Comparison of ENCODE assay signal across 18 cellular contexts in genomic region chr1:13232056-13232455, GRCh38. TPM values are rescaled to one million over a fixed set of nuclear protein-coding genes. Genes with fewer than 3 reads are reported as not detected.
"Had no signal": no experiment of that assay in that cellular context is flagged by ENCODE, and none has a peak within 500 bp of the region (broad histone marks: within the 10 kb centered on the region; RNA-seq: fewer than 3 reads in every experiment).

No MANE protein-coding gene starts in this region.

RNA-seq across cellular contexts. Expression of gene PRAMEF18, which starts 6.1 kb away (rescaled TPM):
- total RNA-seq: activated B cell treated with CpG ODN at 0.5 μM for 24 hours; activated CD4-positive, alpha-beta memory T cell treated with anti-CD3 and anti-CD28 coated beads for 36 hours; activated naive CD4-positive, alpha-beta T cell treated with anti-CD3 and anti-CD28 coated beads for 36 hours; activated naive CD8-positive, alpha-beta T cell treated with anti-CD3 and anti-CD28 coated beads for 36 hours; activated T-cell treated with anti-CD3 and anti-CD28 coated beads, Interleukin-2, amount 50 U/mL, for 4 hours; activated T-helper 17 cell treated with anti-CD3 and anti-CD28 coated beads, Interleukin-2, amount 50 U/mL, for 72 hours; adrenal gland; aorta; body of pancreas; colonic mucosa; dermis microvascular lymphatic vessel endothelial cell; endothelial cell of umbilical vein; esophagus squamous epithelium; fibroblast of lung; fibroblast of villous mesenchyme; gastroesophageal sphincter; T-helper 17 cell had no signal
- polyA plus RNA-seq: adrenal gland, aorta, endothelial cell of umbilical vein, esophagus, fibroblast of lung had no signal

RNA-seq across cellular contexts. Expression of gene PRAMEF5, which starts 21.9 kb away (rescaled TPM):
- total RNA-seq: activated B cell treated with CpG ODN at 0.5 μM for 24 hours; activated CD4-positive, alpha-beta memory T cell treated with anti-CD3 and anti-CD28 coated beads for 36 hours; activated naive CD4-positive, alpha-beta T cell treated with anti-CD3 and anti-CD28 coated beads for 36 hours; activated naive CD8-positive, alpha-beta T cell treated with anti-CD3 and anti-CD28 coated beads for 36 hours; activated T-cell treated with anti-CD3 and anti-CD28 coated beads, Interleukin-2, amount 50 U/mL, for 4 hours; activated T-helper 17 cell treated with anti-CD3 and anti-CD28 coated beads, Interleukin-2, amount 50 U/mL, for 72 hours; adrenal gland; aorta; body of pancreas; colonic mucosa; dermis microvascular lymphatic vessel endothelial cell; endothelial cell of umbilical vein; esophagus squamous epithelium; fibroblast of lung; fibroblast of villous mesenchyme; gastroesophageal sphincter; T-helper 17 cell had no signal
- polyA plus RNA-seq: adrenal gland, aorta, endothelial cell of umbilical vein, esophagus, fibroblast of lung had no signal

RNA-seq across cellular contexts. Expression of gene PRAMEF13, which starts 30.8 kb away (rescaled TPM):
- total RNA-seq: activated B cell treated with CpG ODN at 0.5 μM for 24 hours; activated CD4-positive, alpha-beta memory T cell treated with anti-CD3 and anti-CD28 coated beads for 36 hours; activated naive CD4-positive, alpha-beta T cell treated with anti-CD3 and anti-CD28 coated beads for 36 hours; activated naive CD8-positive, alpha-beta T cell treated with anti-CD3 and anti-CD28 coated beads for 36 hours; activated T-cell treated with anti-CD3 and anti-CD28 coated beads, Interleukin-2, amount 50 U/mL, for 4 hours; activated T-helper 17 cell treated with anti-CD3 and anti-CD28 coated beads, Interleukin-2, amount 50 U/mL, for 72 hours; adrenal gland; aorta; body of pancreas; colonic mucosa; dermis microvascular lymphatic vessel endothelial cell; endothelial cell of umbilical vein; esophagus squamous epithelium; fibroblast of lung; fibroblast of villous mesenchyme; gastroesophageal sphincter; T-helper 17 cell had no signal
- polyA plus RNA-seq: adrenal gland, aorta, endothelial cell of umbilical vein, esophagus, fibroblast of lung had no signal

RNA-seq across cellular contexts. Expression of gene PRAMEF8, which starts 52.9 kb away (rescaled TPM):
- total RNA-seq: activated B cell treated with CpG ODN at 0.5 μM for 24 hours; activated CD4-positive, alpha-beta memory T cell treated with anti-CD3 and anti-CD28 coated beads for 36 hours; activated naive CD4-positive, alpha-beta T cell treated with anti-CD3 and anti-CD28 coated beads for 36 hours; activated naive CD8-positive, alpha-beta T cell treated with anti-CD3 and anti-CD28 coated beads for 36 hours; activated T-cell treated with anti-CD3 and anti-CD28 coated beads, Interleukin-2, amount 50 U/mL, for 4 hours; activated T-helper 17 cell treated with anti-CD3 and anti-CD28 coated beads, Interleukin-2, amount 50 U/mL, for 72 hours; adrenal gland; aorta; body of pancreas; colonic mucosa; dermis microvascular lymphatic vessel endothelial cell; endothelial cell of umbilical vein; esophagus squamous epithelium; fibroblast of lung; fibroblast of villous mesenchyme; gastroesophageal sphincter; T-helper 17 cell had no signal
- polyA plus RNA-seq: adrenal gland, aorta, endothelial cell of umbilical vein, fibroblast of lung had no signal
